Comparison of ENCODE assay signal across 8 cellular contexts in genomic region chr9:127877566-127877998, GRCh38. TPM values are rescaled to one million over a fixed set of nuclear protein-coding genes. Genes with fewer than 3 reads are reported as not detected.
DNase-seq lines count a peak whose midpoint lies in the region; ATAC-seq and TF ChIP-seq lines count a peak whose summit lies in the region.

TSS of gene AK1 (minus strand) at chr9:127877675. CDS start at chr9:127874617, 3,058 bp downstream.

- peak within 1 kb of the TSS; percentile 66 for H3K4me3 ChIP-seq in AG04449 (ENCODE audit: low read depth, low read length)
- H3K4me3 ChIP-seq in SJCRH30, result peak within 1 kb of the TSS; percentile 66
- peak within 1 kb of the TSS; percentile 45 for H3K4me3 ChIP-seq in lung

- DNase-seq in AG04449 (ENCODE audit: low read depth, low spot score) (no peak), HFFc6 (peak; percentile 57), SJCRH30 (peak; percentile 77 to 80), lung (ENCODE audit: low spot score) (peak; percentile 84), substantia nigra (lab: John Stamatoyannopoulos, UW) (peak; percentile 38 to 94 (median 77)), GM19238 (ENCODE audit: insufficient read length, low spot score) (no peak)

- no peak for TF ChIP-seq CTCF in AG04449 (IDR thresholded peaks at IDR 0.05; ENCODE audit: insufficient read depth, low read length, missing control alignments)
- no peak for TF ChIP-seq CTCF in HFFc6 (IDR thresholded peaks at IDR 0.05)
- no peak for TF ChIP-seq CTCF in lung (IDR thresholded peaks at IDR 0.05; ENCODE audit: control extremely low read depth, extremely low read depth)

- H3K36me3 ChIP-seq in SJCRH30 (no peaks in the 10 kb centered on the region), lung (ENCODE audit: control insufficient read depth in 2 of 2, insufficient read depth in 2 of 2, low read length in 2 of 2) (peaks cover 0 to 6% of the 10 kb centered on the region in 2 donors)

- H3K36me3 Mint-ChIP-seq in HFFc6 (ENCODE audit: low read depth), result no peaks in the 10 kb centered on the region

- WGBS in lung, 2 donors, result 2 to 3% methylated on average over 37 to 44 of the region's 44 CpGs

- peak within 1 kb of the TSS; percentile 94 for H3K4me3 Mint-ChIP-seq in HFFc6

- H3K4me1 ChIP-seq in SJCRH30 (peaks cover 6% of the 10 kb centered on the region), lung (ENCODE audit: control insufficient read depth in 2 of 2, insufficient read depth in 2 of 2, low read length in 2 of 2) (peaks cover 0 to 20% of the 10 kb centered on the region in 2 donors)

- H3K4me1 Mint-ChIP-seq in HFFc6 (ENCODE audit: low read depth), result peaks cover 20% of the 10 kb centered on the region

- H3K9me3 Mint-ChIP-seq in HFFc6, result no peaks in the 10 kb centered on the region

- POLR2A ChIA-PET in AG04449 (lab: Yijun Ruan, JAX), result interaction anchor here (0.5 to 0.8 kb wide), 2 partner anchors 21 to 75 kb away, joined by 4 to 5 read pairs; partner anchors contain the start of gene FPGS

- in situ Hi-C loops in endometrial microvascular endothelial cells (cut with HindIII; ENCODE audit: inconsistent ontology term, low pct_unique_long_range_greater_than_20kb, low sequenced_read_pairs), result no loop called here

- H3K27me3 Mint-ChIP-seq in HFFc6 (ENCODE audit: insufficient read depth), result peaks cover 2% of the 10 kb centered on the region; the same call in 1 of the 2 replicates

- CTCF ChIA-PET in AG04449 (lab: Yijun Ruan, JAX), result interaction anchor here (1.0 to 1.2 kb wide), 3 partner anchors 8 to 143 kb away, joined by 3 read pairs; partner anchors contain the start of gene TOR2A

- peak within 1 kb of the TSS; percentile 21; the same call in 1 of the 2 replicates for H3K27ac ChIP-seq in SJCRH30
- H3K27ac ChIP-seq in lung (ENCODE audit: low read depth in 1 of 2, low read length in 1 of 2), result peak within 1 kb of the TSS; percentile 86 to 92
- H3K27ac ChIP-seq in substantia nigra (ENCODE audit: low read depth, low read length, poor library complexity, severe bottlenecking), result peak within 1 kb of the TSS; percentile 66

- H3K27ac Mint-ChIP-seq in HFFc6, result peak within 1 kb of the TSS; percentile 89

- H3K27me3 ChIP-seq in SJCRH30, result no peaks in the 10 kb centered on the region
- no peaks in the 10 kb centered on the region for H3K27me3 ChIP-seq in lung (ENCODE audit: control insufficient read depth, insufficient read depth)

- peak; percentile 62 for ATAC-seq in lung (ENCODE audit: insufficient read depth, low FRiP score)
- ATAC-seq in HG03196 (IDR thresholded peaks at IDR 0.05; ENCODE audit: unreplicated experiment), result no peak

- H3K9me3 ChIP-seq in SJCRH30 (replicated peaks) (no peaks in the 10 kb centered on the region), lung (ENCODE audit: control insufficient read depth in 2 of 2, insufficient read depth in 1 of 2, low read length in 1 of 2) (no peaks in the 10 kb centered on the region)

RNA-seq across cellular contexts. Expression of gene AK1, which starts in this region (rescaled TPM):
- 100 to 1,000 TPM; 109 to 130 (median 124) TPM for total RNA-seq in HFFc6 (2021; fragmentation: NEBNext Ultra II Directional; extraction: Animal tissue kit (Norgen Biotek cat#: 25700))
- 31.4 and 36.4 TPM in 2 replicates for total RNA-seq in SJCRH30 (2014; rRNA removed; shearing (Covaris generic))
- total RNA-seq in endometrial microvascular endothelial cells (ENCODE audit: inconsistent ontology term) (110 TPM), lung (100 to 1,000 TPM in 1 of 2 donors, 10 to 100 TPM in 1; 72.3 to 154 TPM)
- 100 to 1,000 TPM in 1 of 2 donors, 10 to 100 TPM in 1; 63.8 to 386 TPM for polyA plus RNA-seq in lung

Comparison
In these comparisons a context has a peak if more than half of its experiments do, and no peak if none do; other contexts are left out.
1. DNase-seq: peak in HFFc6 (single experiment), SJCRH30 (2 of 2), lung (single experiment) and substantia nigra (49 of 49); none in AG04449 (single experiment) and GM19238 (single experiment).
2. H3K27ac ChIP-seq: peak in every context shown above with its lines; median percentile 89 in lung; 66 in substantia nigra; 21 in SJCRH30.
3. Peak in every context shown above with its lines, with median percentiles within 50 percentile points of each other: H3K4me3 ChIP-seq.